Comparison of ENCODE assay signal across 10 cellular contexts in the genomic region with DNA sequence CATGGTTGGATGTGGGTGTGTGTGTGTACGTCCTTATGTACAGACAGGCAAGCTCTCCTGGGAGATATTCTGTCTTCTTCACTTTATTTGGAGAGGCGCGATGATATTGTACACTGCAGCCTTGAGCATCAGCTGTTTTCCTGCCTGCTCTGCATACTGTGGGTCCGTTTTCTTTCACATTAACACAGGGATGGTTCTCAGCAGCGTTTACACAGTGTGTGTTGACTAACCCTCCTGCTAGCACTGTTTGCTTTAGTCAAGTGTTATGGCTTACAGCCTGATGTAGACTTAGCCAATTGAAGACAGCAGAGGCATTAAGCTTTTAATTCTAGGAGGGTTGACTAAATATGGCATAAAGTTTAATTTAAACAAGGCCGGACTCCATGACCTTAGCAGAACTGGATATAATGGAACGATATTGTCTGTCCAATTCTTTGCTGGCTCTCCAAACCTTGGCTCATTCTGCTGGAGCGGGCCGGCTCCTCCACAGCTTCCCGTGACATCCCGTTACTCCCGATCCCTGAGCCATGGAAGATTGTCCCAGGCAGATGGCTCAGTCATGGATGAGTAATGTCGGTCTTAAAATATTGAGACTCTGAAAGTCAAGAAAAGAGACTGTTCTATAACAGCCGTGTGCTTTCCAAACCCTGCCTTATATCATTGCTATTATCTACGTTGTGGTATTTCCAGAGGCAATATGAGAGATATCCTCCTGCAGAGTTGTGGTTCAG.
DNase-seq lines count a peak whose midpoint lies in the region; ATAC-seq, FAIRE-seq and TF ChIP-seq lines count a peak whose summit lies in the region.
"Had no signal": no experiment of that assay in that cellular context is flagged by ENCODE, and none has a peak within 500 bp of the region (broad histone marks: within the 10 kb centered on the region; RNA-seq: fewer than 3 reads in every experiment).

No MANE protein-coding gene starts in this region.

- WGBS in transverse colon (ENCODE audit: low coverage in 1 of 2), 2 donors, result 51 to 58% methylated on average over 10 to 15 of the region's 15 CpGs

- FAIRE-seq in islet of Langerhans (lab: Jason Lieb, UNC), result peak; percentile 97
- FAIRE-seq: RCC 7860 had no signal

- no peak for TF ChIP-seq CTCF in transverse colon (IDR thresholded peaks at IDR 0.05)

- no peaks in the 10 kb centered on the region for H3K27me3 ChIP-seq in MG63
- no peaks in the 10 kb centered on the region for H3K27me3 ChIP-seq in transverse colon

- no peak overlapping the region for H3K4me3 ChIP-seq in MG63
- peak overlapping the region in 2 of 4 donors; percentile 8 to 13 for H3K4me3 ChIP-seq in transverse colon

- peak overlapping the region; percentile 53 to 82 (median 76) for H3K27ac ChIP-seq in transverse colon

- TF ChIP-seq POLR2A in transverse colon (IDR thresholded peaks at IDR 0.05), result no peak

- in situ Hi-C loops in transverse colon (cut with MboI; ENCODE audit: low pct_ligation_motif_present in 1 of 4, low pct_unique_long_range_greater_than_20kb in 1 of 4, low sequenced_read_pairs in 3 of 4), result no loop called here

- H3K9me3 ChIP-seq in MG63 (no peaks in the 10 kb centered on the region), transverse colon (no peaks in the 10 kb centered on the region)

- intact Hi-C loops in transverse colon (cut with DNase I; ENCODE audit: low total_unique reads), result no loop called here

- H3K36me3 ChIP-seq in MG63, result no peaks in the 10 kb centered on the region
- H3K36me3 ChIP-seq in transverse colon, result no peaks in the 10 kb centered on the region

- H3K4me1 ChIP-seq in transverse colon, result peaks cover 0 to 13% (median 0%) of the 10 kb centered on the region in 4 donors

- DNase-seq in MG63, result peak; percentile 40
- peak; percentile 97 for DNase-seq in NCI-H748 (lab: John Stamatoyannopoulos, UW; ENCODE audit: unreplicated experiment)
- no peak for DNase-seq in transverse colon
- no peak for DNase-seq in GOT3 (lab: John Stamatoyannopoulos, UW)
- DNase-seq: activated CD8-positive, alpha-beta memory T cell treated with anti-CD3 and anti-CD28 coated beads, Interleukin-2, amount 50 U/mL, for 48 hours; stimulated activated naive CD4-positive, alpha-beta T cell treated with Interleukin-2 at 50 U/mL for 16 hours had no signal

- ATAC-seq in HG03571 (IDR thresholded peaks at IDR 0.05; ENCODE audit: unreplicated experiment) (no peak), HG03439 (IDR thresholded peaks at IDR 0.05; ENCODE audit: unreplicated experiment) (no peak)

- no peak for TF ChIP-seq EP300 in transverse colon (IDR thresholded peaks at IDR 0.05; ENCODE audit: low read depth)

Comparison
In these comparisons a context has a peak if more than half of its experiments do, and no peak if none do; other contexts are left out.
1. DNase-seq: peak in MG63 (single experiment) and NCI-H748 (single experiment); none in transverse colon (single experiment) and GOT3 (single experiment).